Comparison of ENCODE assay signal across 8 cellular contexts in the genomic region with DNA sequence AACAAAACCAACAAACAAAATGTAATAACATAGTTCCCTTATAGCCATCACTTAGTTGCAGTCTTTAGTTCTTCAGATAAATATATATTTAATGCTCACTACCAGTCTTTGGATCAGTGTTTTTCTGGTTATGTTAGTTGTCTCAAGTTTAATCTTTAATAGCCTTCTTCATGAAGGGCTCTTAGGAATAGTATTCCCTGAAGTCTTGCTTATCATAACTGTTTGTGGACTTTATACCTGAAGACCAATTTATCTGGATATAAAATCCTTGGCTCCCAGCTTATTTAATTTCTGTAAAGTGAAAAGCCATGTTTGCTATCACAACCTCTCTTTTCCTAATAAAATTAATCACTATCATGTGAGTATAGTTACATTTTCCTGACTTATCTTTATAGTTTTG.
"Had no signal": no experiment of that assay in that cellular context is flagged by ENCODE, and none has a peak within 500 bp of the region (broad histone marks: within the 10 kb centered on the region; RNA-seq: fewer than 3 reads in every experiment).

No MANE protein-coding gene starts in this region.

- FAIRE-seq: G401.6, GM12878, GM12891, GM12892, GM18507, GM19239 had no signal

- DNase-seq: GDM1, GF-D8 had no signal

- ATAC-seq: GM12878 had no signal

- H3K4me3 ChIP-seq: GM12878 had no signal
